ENCODE assay signal across 1 cellular context in the genomic region with DNA sequence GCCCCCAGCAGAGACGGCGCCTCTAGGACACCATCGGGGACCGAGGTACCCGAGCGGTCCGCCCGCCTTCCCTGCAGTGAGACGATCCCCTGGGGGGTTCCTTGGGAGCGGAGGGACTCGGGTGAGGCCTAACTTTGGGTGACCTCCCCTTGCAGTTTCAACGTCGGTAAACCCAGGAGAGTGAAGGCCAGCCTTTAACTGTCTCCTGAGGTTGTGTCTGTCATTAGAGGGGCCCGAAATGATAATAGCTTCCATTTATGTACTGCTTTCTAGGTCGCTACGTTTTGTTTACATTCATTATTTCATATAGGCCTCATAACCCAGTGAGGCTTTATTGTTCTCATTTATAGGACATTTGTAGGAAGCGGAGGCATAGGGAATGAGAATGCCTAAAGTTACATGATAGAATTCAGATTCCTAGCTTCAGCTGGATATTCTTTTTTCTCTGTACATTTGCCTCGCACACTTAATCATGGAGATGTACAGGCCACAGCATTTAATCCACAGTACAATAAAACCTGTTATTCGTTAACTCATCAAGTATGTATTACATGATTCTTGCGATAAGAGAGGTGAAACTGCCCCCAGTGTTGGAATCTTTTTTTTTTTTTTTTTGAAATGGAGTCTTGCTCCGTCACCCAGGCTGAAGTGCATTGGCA.
TF ChIP-seq lines count a peak whose summit lies in the region.

No MANE protein-coding gene starts in this region.

TF ChIP-seq in GM23338, 12 proteins besides CTCF, POLR2A, EP300 and RAD21 (continued from another document):
- TF ChIP-seq, protein P1, sequence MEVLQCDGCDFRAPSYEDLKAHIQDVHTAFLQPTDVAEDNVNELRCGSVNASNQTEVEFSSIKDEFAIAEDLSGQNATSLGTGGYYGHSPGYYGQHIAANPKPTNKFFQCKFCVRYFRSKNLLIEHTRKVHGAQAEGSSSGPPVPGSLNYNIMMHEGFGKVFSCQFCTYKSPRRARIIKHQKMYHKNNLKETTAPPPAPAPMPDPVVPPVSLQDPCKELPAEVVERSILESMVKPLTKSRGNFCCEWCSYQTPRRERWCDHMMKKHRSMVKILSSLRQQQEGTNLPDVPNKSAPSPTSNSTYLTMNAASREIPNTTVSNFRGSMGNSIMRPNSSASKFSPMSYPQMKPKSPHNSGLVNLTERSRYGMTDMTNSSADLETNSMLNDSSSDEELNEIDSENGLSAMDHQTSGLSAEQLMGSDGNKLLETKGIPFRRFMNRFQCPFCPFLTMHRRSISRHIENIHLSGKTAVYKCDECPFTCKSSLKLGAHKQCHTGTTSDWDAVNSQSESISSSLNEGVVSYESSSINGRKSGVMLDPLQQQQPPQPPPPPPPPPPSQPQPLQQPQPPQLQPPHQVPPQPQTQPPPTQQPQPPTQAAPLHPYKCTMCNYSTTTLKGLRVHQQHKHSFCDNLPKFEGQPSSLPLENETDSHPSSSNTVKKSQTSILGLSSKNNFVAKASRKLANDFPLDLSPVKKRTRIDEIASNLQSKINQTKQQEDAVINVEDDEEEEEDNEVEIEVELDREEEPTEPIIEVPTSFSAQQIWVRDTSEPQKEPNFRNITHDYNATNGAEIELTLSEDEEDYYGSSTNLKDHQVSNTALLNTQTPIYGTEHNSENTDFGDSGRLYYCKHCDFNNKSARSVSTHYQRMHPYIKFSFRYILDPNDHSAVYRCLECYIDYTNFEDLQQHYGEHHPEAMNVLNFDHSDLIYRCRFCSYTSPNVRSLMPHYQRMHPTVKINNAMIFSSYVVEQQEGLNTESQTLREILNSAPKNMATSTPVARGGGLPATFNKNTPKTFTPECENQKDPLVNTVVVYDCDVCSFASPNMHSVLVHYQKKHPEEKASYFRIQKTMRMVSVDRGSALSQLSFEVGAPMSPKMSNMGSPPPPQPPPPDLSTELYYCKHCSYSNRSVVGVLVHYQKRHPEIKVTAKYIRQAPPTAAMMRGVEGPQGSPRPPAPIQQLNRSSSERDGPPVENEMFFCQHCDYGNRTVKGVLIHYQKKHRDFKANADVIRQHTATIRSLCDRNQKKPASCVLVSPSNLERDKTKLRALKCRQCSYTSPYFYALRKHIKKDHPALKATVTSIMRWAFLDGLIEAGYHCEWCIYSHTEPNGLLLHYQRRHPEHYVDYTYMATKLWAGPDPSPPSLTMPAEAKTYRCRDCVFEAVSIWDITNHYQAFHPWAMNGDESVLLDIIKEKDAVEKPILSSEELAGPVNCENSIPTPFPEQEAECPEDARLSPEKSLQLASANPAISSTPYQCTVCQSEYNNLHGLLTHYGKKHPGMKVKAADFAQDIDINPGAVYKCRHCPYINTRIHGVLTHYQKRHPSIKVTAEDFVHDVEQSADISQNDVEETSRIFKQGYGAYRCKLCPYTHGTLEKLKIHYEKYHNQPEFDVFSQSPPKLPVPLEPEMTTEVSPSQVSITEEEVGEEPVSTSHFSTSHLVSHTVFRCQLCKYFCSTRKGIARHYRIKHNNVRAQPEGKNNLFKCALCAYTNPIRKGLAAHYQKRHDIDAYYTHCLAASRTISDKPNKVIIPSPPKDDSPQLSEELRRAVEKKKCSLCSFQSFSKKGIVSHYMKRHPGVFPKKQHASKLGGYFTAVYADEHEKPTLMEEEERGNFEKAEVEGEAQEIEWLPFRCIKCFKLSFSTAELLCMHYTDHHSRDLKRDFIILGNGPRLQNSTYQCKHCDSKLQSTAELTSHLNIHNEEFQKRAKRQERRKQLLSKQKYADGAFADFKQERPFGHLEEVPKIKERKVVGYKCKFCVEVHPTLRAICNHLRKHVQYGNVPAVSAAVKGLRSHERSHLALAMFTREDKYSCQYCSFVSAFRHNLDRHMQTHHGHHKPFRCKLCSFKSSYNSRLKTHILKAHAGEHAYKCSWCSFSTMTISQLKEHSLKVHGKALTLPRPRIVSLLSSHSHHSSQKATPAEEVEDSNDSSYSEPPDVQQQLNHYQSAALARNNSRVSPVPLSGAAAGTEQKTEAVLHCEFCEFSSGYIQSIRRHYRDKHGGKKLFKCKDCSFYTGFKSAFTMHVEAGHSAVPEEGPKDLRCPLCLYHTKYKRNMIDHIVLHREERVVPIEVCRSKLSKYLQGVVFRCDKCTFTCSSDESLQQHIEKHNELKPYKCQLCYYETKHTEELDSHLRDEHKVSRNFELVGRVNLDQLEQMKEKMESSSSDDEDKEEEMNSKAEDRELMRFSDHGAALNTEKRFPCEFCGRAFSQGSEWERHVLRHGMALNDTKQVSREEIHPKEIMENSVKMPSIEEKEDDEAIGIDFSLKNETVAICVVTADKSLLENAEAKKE (CRISPR knock-in tag; IDR thresholded peaks at IDR 0.05): no peak
- TF ChIP-seq, protein P2, sequence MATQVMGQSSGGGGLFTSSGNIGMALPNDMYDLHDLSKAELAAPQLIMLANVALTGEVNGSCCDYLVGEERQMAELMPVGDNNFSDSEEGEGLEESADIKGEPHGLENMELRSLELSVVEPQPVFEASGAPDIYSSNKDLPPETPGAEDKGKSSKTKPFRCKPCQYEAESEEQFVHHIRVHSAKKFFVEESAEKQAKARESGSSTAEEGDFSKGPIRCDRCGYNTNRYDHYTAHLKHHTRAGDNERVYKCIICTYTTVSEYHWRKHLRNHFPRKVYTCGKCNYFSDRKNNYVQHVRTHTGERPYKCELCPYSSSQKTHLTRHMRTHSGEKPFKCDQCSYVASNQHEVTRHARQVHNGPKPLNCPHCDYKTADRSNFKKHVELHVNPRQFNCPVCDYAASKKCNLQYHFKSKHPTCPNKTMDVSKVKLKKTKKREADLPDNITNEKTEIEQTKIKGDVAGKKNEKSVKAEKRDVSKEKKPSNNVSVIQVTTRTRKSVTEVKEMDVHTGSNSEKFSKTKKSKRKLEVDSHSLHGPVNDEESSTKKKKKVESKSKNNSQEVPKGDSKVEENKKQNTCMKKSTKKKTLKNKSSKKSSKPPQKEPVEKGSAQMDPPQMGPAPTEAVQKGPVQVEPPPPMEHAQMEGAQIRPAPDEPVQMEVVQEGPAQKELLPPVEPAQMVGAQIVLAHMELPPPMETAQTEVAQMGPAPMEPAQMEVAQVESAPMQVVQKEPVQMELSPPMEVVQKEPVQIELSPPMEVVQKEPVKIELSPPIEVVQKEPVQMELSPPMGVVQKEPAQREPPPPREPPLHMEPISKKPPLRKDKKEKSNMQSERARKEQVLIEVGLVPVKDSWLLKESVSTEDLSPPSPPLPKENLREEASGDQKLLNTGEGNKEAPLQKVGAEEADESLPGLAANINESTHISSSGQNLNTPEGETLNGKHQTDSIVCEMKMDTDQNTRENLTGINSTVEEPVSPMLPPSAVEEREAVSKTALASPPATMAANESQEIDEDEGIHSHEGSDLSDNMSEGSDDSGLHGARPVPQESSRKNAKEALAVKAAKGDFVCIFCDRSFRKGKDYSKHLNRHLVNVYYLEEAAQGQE (IDR thresholded peaks at IDR 0.05; ENCODE audit: unreplicated experiment): no peak
- TF ChIP-seq, protein P3, sequence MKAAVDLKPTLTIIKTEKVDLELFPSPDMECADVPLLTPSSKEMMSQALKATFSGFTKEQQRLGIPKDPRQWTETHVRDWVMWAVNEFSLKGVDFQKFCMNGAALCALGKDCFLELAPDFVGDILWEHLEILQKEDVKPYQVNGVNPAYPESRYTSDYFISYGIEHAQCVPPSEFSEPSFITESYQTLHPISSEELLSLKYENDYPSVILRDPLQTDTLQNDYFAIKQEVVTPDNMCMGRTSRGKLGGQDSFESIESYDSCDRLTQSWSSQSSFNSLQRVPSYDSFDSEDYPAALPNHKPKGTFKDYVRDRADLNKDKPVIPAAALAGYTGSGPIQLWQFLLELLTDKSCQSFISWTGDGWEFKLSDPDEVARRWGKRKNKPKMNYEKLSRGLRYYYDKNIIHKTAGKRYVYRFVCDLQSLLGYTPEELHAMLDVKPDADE (IDR thresholded peaks at IDR 0.05): no peak
- TF ChIP-seq EZH2phosphoT487 (IDR thresholded peaks at IDR 0.05; ENCODE audit: unreplicated experiment): no peak
- no peak for TF ChIP-seq ZNF114 (CRISPR knock-in tag; IDR thresholded peaks at IDR 0.05)
- TF ChIP-seq STAT1 (IDR thresholded peaks at IDR 0.05; ENCODE audit: unreplicated experiment): no peak
